Comparison of ENCODE assay signal across 10 cellular contexts in genomic region chr14:22122227-22123187, GRCh38.
DNase-seq lines count a peak whose midpoint lies in the region; ATAC-seq and TF ChIP-seq lines count a peak whose summit lies in the region.
"Had no signal": no experiment of that assay in that cellular context is flagged by ENCODE, and none has a peak within 500 bp of the region (broad histone marks: within the 10 kb centered on the region; RNA-seq: fewer than 3 reads in every experiment).

No MANE protein-coding gene starts in this region.

- peak overlapping the region; percentile 83 for H3K27ac Mint-ChIP-seq in activated CD8-positive, alpha-beta memory T cell treated with anti-CD3 and anti-CD28 coated beads, Interleukin-2, amount 10 ng/mL, durations not matched to agents 7 days and 5 days
- H3K27ac Mint-ChIP-seq in effector memory CD8-positive, alpha-beta T cell, result peak overlapping the region; percentile 62 to 82
- no peak overlapping the region for H3K27ac Mint-ChIP-seq in stimulated activated effector memory CD8-positive, alpha-beta T cell treated with anti-CD3 and anti-CD28 coated beads, Interleukin-12 subunit alpha, Interleukin-12 subunit beta, amount 100 ng/mL, for 72 hours

- CTCF ChIA-PET in activated CD8-positive, alpha-beta memory T cell treated with anti-CD3 and anti-CD28 coated beads, Interleukin-2, amount 10 ng/mL, durations not matched to agents 7 days and 5 days (lab: Charles Lee), result interaction anchor here (1.1 to 2.3 kb wide), 6 partner anchors 9 to 448 kb away, joined by 3 to 7 read pairs (median 4); no protein-coding TSS in a partner anchor
- CTCF ChIA-PET in PC-3 (lab: Charles Lee), result interaction anchor here (0.5 to 1.7 kb wide), 4 partner anchors 22 to 99 kb away, joined by 3 to 10 read pairs (median 8); no protein-coding TSS in a partner anchor

- H3K4me3 Mint-ChIP-seq in activated CD8-positive, alpha-beta memory T cell treated with anti-CD3 and anti-CD28 coated beads, Interleukin-2, amount 10 ng/mL, durations not matched to agents 7 days and 5 days, result peak overlapping the region; percentile 78
- peak overlapping the region in 1 of 2 donors; percentile 32 for H3K4me3 Mint-ChIP-seq in effector memory CD8-positive, alpha-beta T cell
- H3K4me3 Mint-ChIP-seq in stimulated activated effector memory CD8-positive, alpha-beta T cell treated with anti-CD3 and anti-CD28 coated beads, Interleukin-12 subunit alpha, Interleukin-12 subunit beta, amount 100 ng/mL, for 72 hours, result peak overlapping the region; percentile 57

- H3K9me3 Mint-ChIP-seq in activated CD8-positive, alpha-beta memory T cell treated with anti-CD3 and anti-CD28 coated beads, Interleukin-2, amount 10 ng/mL, durations not matched to agents 7 days and 5 days (ENCODE audit: low read depth), result no peaks in the 10 kb centered on the region
- H3K9me3 Mint-ChIP-seq in effector memory CD8-positive, alpha-beta T cell, result no peaks in the 10 kb centered on the region
- no peaks in the 10 kb centered on the region for H3K9me3 Mint-ChIP-seq in stimulated activated effector memory CD8-positive, alpha-beta T cell treated with anti-CD3 and anti-CD28 coated beads, Interleukin-12 subunit alpha, Interleukin-12 subunit beta, amount 100 ng/mL, for 72 hours

- no peak overlapping the region for H3K27ac ChIP-seq in PC-3 (ENCODE audit: low read length)
- H3K27ac ChIP-seq: pancreas had no signal

- H3F3A ChIP-seq in PC-3 (ENCODE audit: low read length, unreplicated experiment), result no peaks in the 10 kb centered on the region

- POLR2A ChIA-PET in PC-3 (lab: Charles Lee; ENCODE audit: unreplicated experiment), result no interaction called here

- no peaks in the 10 kb centered on the region for H3K27me3 Mint-ChIP-seq in activated CD8-positive, alpha-beta memory T cell treated with anti-CD3 and anti-CD28 coated beads, Interleukin-2, amount 10 ng/mL, durations not matched to agents 7 days and 5 days
- no peaks in the 10 kb centered on the region for H3K27me3 Mint-ChIP-seq in effector memory CD8-positive, alpha-beta T cell

- no peaks in the 10 kb centered on the region for H4K20me1 ChIP-seq in PC-3 (ENCODE audit: low read length)

- H3K9me2 ChIP-seq in PC-3 (replicated peaks; ENCODE audit: low read length), result no peaks in the 10 kb centered on the region

- H3K36me3 Mint-ChIP-seq in activated CD8-positive, alpha-beta memory T cell treated with anti-CD3 and anti-CD28 coated beads, Interleukin-2, amount 10 ng/mL, durations not matched to agents 7 days and 5 days, result no peaks in the 10 kb centered on the region
- H3K36me3 Mint-ChIP-seq in effector memory CD8-positive, alpha-beta T cell (ENCODE audit: insufficient read depth), result no peaks in the 10 kb centered on the region
- H3K36me3 Mint-ChIP-seq in stimulated activated effector memory CD8-positive, alpha-beta T cell treated with anti-CD3 and anti-CD28 coated beads, Interleukin-12 subunit alpha, Interleukin-12 subunit beta, amount 100 ng/mL, for 72 hours, result no peaks in the 10 kb centered on the region

- H3K36me3 ChIP-seq in PC-3 (ENCODE audit: low read depth, low read length), result no peaks in the 10 kb centered on the region
- H3K36me3 ChIP-seq: pancreas had no signal

- H3K4me2 ChIP-seq in PC-3 (ENCODE audit: low read length), result no peak overlapping the region

- H3K9ac ChIP-seq in PC-3 (ENCODE audit: low read length), result no peak overlapping the region

- peaks cover 10% of the 10 kb centered on the region for H3K4me1 Mint-ChIP-seq in activated CD8-positive, alpha-beta memory T cell treated with anti-CD3 and anti-CD28 coated beads, Interleukin-2, amount 10 ng/mL, durations not matched to agents 7 days and 5 days
- peaks cover 0 to 5% of the 10 kb centered on the region in 2 donors for H3K4me1 Mint-ChIP-seq in effector memory CD8-positive, alpha-beta T cell (ENCODE audit: low read depth in 2 of 2)
- H3K4me1 Mint-ChIP-seq in stimulated activated effector memory CD8-positive, alpha-beta T cell treated with anti-CD3 and anti-CD28 coated beads, Interleukin-12 subunit alpha, Interleukin-12 subunit beta, amount 100 ng/mL, for 72 hours, result peaks cover 6% of the 10 kb centered on the region

- no TSS peak for BruUV-seq in PC-3 (replicated peaks; lab: Mats Ljungman, UMichigan)

- H3K27me3 ChIP-seq in PC-3 (ENCODE audit: low read length), result peaks cover 43% of the 10 kb centered on the region; the same call in 1 of the 2 replicates

- no peaks in the 10 kb centered on the region for H3K9me3 ChIP-seq in PC-3 (ENCODE audit: low read length)
- H3K9me3 ChIP-seq: pancreas had no signal

- intact Hi-C loops in PC-3 (cut with micrococcal nuclease), result no loop called here

- no peak overlapping the region for H3K4me3 ChIP-seq in PC-3 (ENCODE audit: low read length)
- H3K4me3 ChIP-seq: pancreas had no signal

- no peaks in the 10 kb centered on the region for H3K4me1 ChIP-seq in PC-3 (ENCODE audit: insufficient read depth, low read length)
- H3K4me1 ChIP-seq: pancreas had no signal

- DNase-seq in activated CD8-positive, alpha-beta memory T cell treated with anti-CD3 and anti-CD28 coated beads, Interleukin-2, amount 10 ng/mL, durations not matched to agents 7 days and 5 days, result no peak
- DNase-seq in activated CD8-positive, alpha-beta memory T cell treated with anti-CD3 and anti-CD28 coated beads, Interleukin-2, amount 50 U/mL, for 48 hours, result no peak
- DNase-seq in PC-3 (peak; percentile 41), NCI-H524 (lab: John Stamatoyannopoulos, UW) (no peak), DMS 273 treated with DMSO at 0.1 percent for 48 hours (lab: John Stamatoyannopoulos, UW) (no peak)
- DNase-seq in effector memory CD8-positive, alpha-beta T cell, result no peak
- no peak for DNase-seq in stimulated activated effector memory CD8-positive, alpha-beta T cell treated with anti-CD3 and anti-CD28 coated beads, Interleukin-12 subunit alpha, Interleukin-12 subunit beta, amount 100 ng/mL, for 72 hours (ENCODE audit: low spot score in 2 of 2)
- DNase-seq: NCI-H1694, pancreas had no signal

- no peaks in the 10 kb centered on the region for H3K79me2 ChIP-seq in PC-3 (ENCODE audit: low read length)

- H2AFZ ChIP-seq in PC-3 (ENCODE audit: low read length), result no peak overlapping the region

- no peak for ATAC-seq in activated CD8-positive, alpha-beta memory T cell treated with anti-CD3 and anti-CD28 coated beads, Interleukin-2, amount 10 ng/mL, durations not matched to agents 7 days and 5 days
- ATAC-seq in PC-3 (peak; percentile 37; the same call in 1 of the 2 replicates), GM19324 (IDR thresholded peaks at IDR 0.05; ENCODE audit: low FRiP score, unreplicated experiment) (no peak)
- peak; percentile 42 for ATAC-seq in effector memory CD8-positive, alpha-beta T cell (replicated peaks)
- no peak for ATAC-seq in stimulated activated effector memory CD8-positive, alpha-beta T cell treated with anti-CD3 and anti-CD28 coated beads, Interleukin-12 subunit alpha, Interleukin-12 subunit beta, amount 100 ng/mL, for 72 hours
- ATAC-seq: pancreas had no signal

- TF ChIP-seq CTCF in PC-3 (conservative IDR thresholded peaks at IDR 0.05; ENCODE audit: low read depth, low read length), result peak; percentile 54

Comparison
In these comparisons a context has a peak if more than half of its experiments do, and no peak if none do; other contexts are left out.
1. ATAC-seq: peak in PC-3 (single experiment) and effector memory CD8-positive, alpha-beta T cell (single experiment); none in activated CD8-positive, alpha-beta memory T cell treated with anti-CD3 and anti-CD28 coated beads, Interleukin-2, amount 10 ng/mL, durations not matched to agents 7 days and 5 days (single experiment), stimulated activated effector memory CD8-positive, alpha-beta T cell treated with anti-CD3 and anti-CD28 coated beads, Interleukin-12 subunit alpha, Interleukin-12 subunit beta, amount 100 ng/mL, for 72 hours (single experiment) and GM19324 (single experiment).